33 cellular contexts compared by ENCODE assay signal in the genomic region with DNA sequence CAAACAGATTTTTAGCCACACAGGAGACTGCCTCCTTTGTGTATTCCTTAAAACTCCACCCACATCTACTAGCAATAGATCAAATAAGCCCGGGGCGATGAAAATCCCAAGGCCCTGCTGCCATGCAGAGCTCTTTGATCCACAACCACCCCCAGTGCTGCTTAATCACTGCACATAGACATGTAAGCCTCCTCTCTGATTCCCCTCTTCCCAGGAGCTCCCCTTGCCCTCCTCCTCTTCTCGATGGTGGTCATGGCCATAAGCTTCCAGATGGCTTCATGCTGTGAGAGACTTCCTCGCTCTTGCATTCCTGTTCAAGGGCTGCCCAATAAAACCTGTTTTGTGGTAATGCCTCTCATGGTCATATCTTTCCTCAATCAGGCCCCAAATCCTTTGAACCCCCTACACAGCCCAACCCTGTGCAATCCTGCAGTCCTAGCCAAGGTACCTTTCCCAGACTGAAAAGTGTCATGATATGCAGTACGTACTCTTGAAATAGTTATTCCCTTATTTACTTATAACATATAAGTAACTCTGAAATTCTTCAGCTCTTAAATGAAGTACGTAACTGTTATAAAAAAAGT.
A peak's percentile ranks its signal among the peaks of the same experiment; 100 is the strongest.
DNase-seq lines count a peak whose midpoint lies in the region; ATAC-seq and TF ChIP-seq lines count a peak whose summit lies in the region.
"Had no signal": no experiment of that assay in that cellular context is flagged by ENCODE, and none has a peak within 500 bp of the region (broad histone marks: within the 10 kb centered on the region; RNA-seq: fewer than 3 reads in every experiment).

No MANE protein-coding gene starts in this region.

- H3K9me3 ChIP-seq in BLaER1 treated with 17β-estradiol and CSF1 and Interleukin-3, amounts not matched to agents 10 nM and 100 nM (replicated peaks in 1 of 11) = peaks cover 0 to 43% (median 12%) of the 10 kb centered on the region in 11 experiments; a peak in 9 of 22 replicates
- no peaks in the 10 kb centered on the region for H3K9me3 ChIP-seq in HEK293 (ENCODE audit: control insufficient read depth, insufficient read depth, low read depth, low read length)
- H3K9me3 ChIP-seq: colonic mucosa, left lung, right atrium auricular region, suprapubic skin, upper lobe of left lung had no signal

- H3K9ac ChIP-seq in BLaER1 treated with 17β-estradiol and CSF1 and Interleukin-3, amounts not matched to agents 10 nM and 100 nM = no peak overlapping the region

- peak overlapping the region in 4 of 11 experiments; percentile 32 to 75 (median 60); a peak in 5 of 22 replicates for H3K4me2 ChIP-seq in BLaER1 treated with 17β-estradiol and CSF1 and Interleukin-3, amounts not matched to agents 10 nM and 100 nM

- in situ Hi-C loops in astrocyte of the cerebellum (cut with HindIII; ENCODE audit: low sequenced_read_pairs) = no loop called here

- H3K4me3 ChIP-seq in BLaER1 treated with 17β-estradiol and CSF1 and Interleukin-3, amounts not matched to agents 10 nM and 100 nM = no peak overlapping the region
- no peak overlapping the region for H3K4me3 ChIP-seq in HEK293 (ENCODE audit: low read depth, low read length)
- H3K4me3 ChIP-seq in astrocyte of the cerebellum (ENCODE audit: low read depth, low read length) = no peak overlapping the region
- H3K4me3 ChIP-seq: cardiac muscle cell, colonic mucosa, left lung, right atrium auricular region, suprapubic skin, upper lobe of left lung had no signal

- POLR2A ChIA-PET in HEK293 (lab: Yijun Ruan, JAX) = no interaction called here

- DNase-seq in astrocyte of the cerebellum (ENCODE audit: low read depth) = peak; percentile 19
- peak; percentile 9 for DNase-seq in iPS-NIHi11 (ENCODE audit: low spot score)
- DNase-seq in activated naive CD4-positive, alpha-beta T cell treated with Interleukin-2 at 50 U/mL for 16 hours = no peak
- no peak for DNase-seq in AML-193 (lab: John Stamatoyannopoulos, UW)
- no peak for DNase-seq in NCI-H526 treated with DMSO at 0.1 percent for 48 hours (lab: John Stamatoyannopoulos, UW)
- DNase-seq: activated CD4-positive, alpha-beta T cell treated with anti-CD3 and anti-CD28 coated beads for 36 hours; activated CD8-positive, alpha-beta T cell treated with anti-CD3 and anti-CD28 coated beads, Interleukin-2, amount 10 ng/mL, durations not matched to agents 7 days and 5 days; activated effector memory CD4-positive, alpha-beta T cell treated with Interleukin-2 at 50 U/mL for 16 hours; activated naive CD8-positive, alpha-beta T cell treated with anti-CD3 and anti-CD28 coated beads, Interleukin-2, amount 10 ng/mL, durations not matched to agents 7 days and 5 days; aorta; colonic mucosa; COR-L47; DMS79; effector memory CD8-positive, alpha-beta T cell; foreskin fibroblast; GDM1; GOT3; Karpas-422; left lung; NCI-H2029 treated with DMSO at 0.1 percent for 48 hours; NCI-H526; posterior cingulate gyrus; SHP77 treated with DMSO at 0.1 percent for 48 hours; small intestine; stimulated activated naive CD4-positive, alpha-beta T cell treated with Interleukin-2 at 50 U/mL for 16 hours; upper lobe of left lung had no signal

- H3K36me3 ChIP-seq in BLaER1 treated with 17β-estradiol and CSF1 and Interleukin-3, amounts not matched to agents 10 nM and 100 nM = peaks cover 0 to 6% (median 0%) of the 10 kb centered on the region in 11 experiments; a peak in 1 of 22 replicates
- H3K36me3 ChIP-seq in HEK293 (ENCODE audit: control insufficient read depth in 2 of 2, insufficient read depth in 1 of 2, low read length in 2 of 2) = no peaks in the 10 kb centered on the region
- H3K36me3 ChIP-seq: cardiac muscle cell, colonic mucosa, left lung, right atrium auricular region, suprapubic skin, upper lobe of left lung had no signal

- TF ChIP-seq CTCF in HEK293 (tag by site-specific recombination; IDR thresholded peaks at IDR 0.05) (no peak), astrocyte of the cerebellum (IDR thresholded peaks at IDR 0.05; ENCODE audit: low read depth, low read length, missing control alignments) (no peak)

- no peak for ATAC-seq in GM21786 (IDR thresholded peaks at IDR 0.05; ENCODE audit: unreplicated experiment)
- ATAC-seq: activated CD4-positive, alpha-beta T cell treated with anti-CD3 and anti-CD28 coated beads for 36 hours; activated CD8-positive, alpha-beta T cell treated with anti-CD3 and anti-CD28 coated beads, Interleukin-2, amount 10 ng/mL, durations not matched to agents 7 days and 5 days; effector memory CD8-positive, alpha-beta T cell; left lung had no signal

- H3K27ac ChIP-seq in BLaER1 treated with 17β-estradiol and CSF1 and Interleukin-3, amounts not matched to agents 10 nM and 100 nM = peak overlapping the region in 6 of 11 experiments; percentile 47 to 88 (median 78); a peak in 10 of 22 replicates
- H3K27ac ChIP-seq in HEK293 (ENCODE audit: extremely low read depth, low read depth, low read length) = no peak overlapping the region
- H3K27ac ChIP-seq: C4-2B, cardiac muscle cell, colonic mucosa, left lung, suprapubic skin, upper lobe of left lung had no signal

- CTCF ChIA-PET in HEK293 (lab: Yijun Ruan, JAX) = no interaction called here

- no peaks in the 10 kb centered on the region for H3K27me3 ChIP-seq in BLaER1 treated with 17β-estradiol and CSF1 and Interleukin-3, amounts not matched to agents 10 nM and 100 nM
- H3K27me3 ChIP-seq: cardiac muscle cell, colonic mucosa, left lung, right atrium auricular region, suprapubic skin, upper lobe of left lung had no signal

- no peaks in the 10 kb centered on the region for H4K20me1 ChIP-seq in BLaER1 treated with 17β-estradiol and CSF1 and Interleukin-3, amounts not matched to agents 10 nM and 100 nM

- H3K4me1 ChIP-seq in BLaER1 treated with 17β-estradiol and CSF1 and Interleukin-3, amounts not matched to agents 10 nM and 100 nM = peaks cover 13 to 48% (median 37%) of the 10 kb centered on the region in 10 experiments; a peak in 18 of 20 replicates
- 0 out of 2 replicates have a peak, but pooled peaks cover 5% of the 10 kb centered on the region for H3K4me1 ChIP-seq in HEK293 (ENCODE audit: control insufficient read depth, insufficient read depth, low read length)
- H3K4me1 ChIP-seq: colonic mucosa, left lung, suprapubic skin, upper lobe of left lung had no signal

TF ChIP-seq in HEK293, 187 proteins besides CTCF, POLR2A, EP300 and RAD21:
- TF ChIP-seq ZIC2 (tag by site-specific recombination; IDR thresholded peaks at IDR 0.05) (peak; percentile 94), SALL2 (tag by site-specific recombination; IDR thresholded peaks at IDR 0.05; ENCODE audit: borderline replicate concordance) (no peak), ZFHX2 (tag by site-specific recombination; conservative IDR thresholded peaks at IDR 0.05) (0 out of 2 replicates have a peak, but pooled peaks have one; percentile 34), ZNF596 (tag by site-specific recombination; IDR thresholded peaks at IDR 0.05) (no peak), ZNF529 (tag by site-specific recombination; IDR thresholded peaks at IDR 0.05; ENCODE audit: insufficient replicate concordance) (no peak), ZNF776 (tag by site-specific recombination; IDR thresholded peaks at IDR 0.05; ENCODE audit: borderline replicate concordance) (no peak), GLIS1 (tag by site-specific recombination; IDR thresholded peaks at IDR 0.05) (peak; percentile 63), ZNF521 (tag by site-specific recombination; IDR thresholded peaks at IDR 0.05) (no peak)
- TF ChIP-seq, protein P1, sequence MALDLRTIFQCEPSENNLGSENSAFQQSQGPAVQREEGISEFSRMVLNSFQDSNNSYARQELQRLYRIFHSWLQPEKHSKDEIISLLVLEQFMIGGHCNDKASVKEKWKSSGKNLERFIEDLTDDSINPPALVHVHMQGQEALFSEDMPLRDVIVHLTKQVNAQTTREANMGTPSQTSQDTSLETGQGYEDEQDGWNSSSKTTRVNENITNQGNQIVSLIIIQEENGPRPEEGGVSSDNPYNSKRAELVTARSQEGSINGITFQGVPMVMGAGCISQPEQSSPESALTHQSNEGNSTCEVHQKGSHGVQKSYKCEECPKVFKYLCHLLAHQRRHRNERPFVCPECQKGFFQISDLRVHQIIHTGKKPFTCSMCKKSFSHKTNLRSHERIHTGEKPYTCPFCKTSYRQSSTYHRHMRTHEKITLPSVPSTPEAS (tag by site-specific recombination; IDR thresholded peaks at IDR 0.05) = no peak
- TF ChIP-seq, protein P2, sequence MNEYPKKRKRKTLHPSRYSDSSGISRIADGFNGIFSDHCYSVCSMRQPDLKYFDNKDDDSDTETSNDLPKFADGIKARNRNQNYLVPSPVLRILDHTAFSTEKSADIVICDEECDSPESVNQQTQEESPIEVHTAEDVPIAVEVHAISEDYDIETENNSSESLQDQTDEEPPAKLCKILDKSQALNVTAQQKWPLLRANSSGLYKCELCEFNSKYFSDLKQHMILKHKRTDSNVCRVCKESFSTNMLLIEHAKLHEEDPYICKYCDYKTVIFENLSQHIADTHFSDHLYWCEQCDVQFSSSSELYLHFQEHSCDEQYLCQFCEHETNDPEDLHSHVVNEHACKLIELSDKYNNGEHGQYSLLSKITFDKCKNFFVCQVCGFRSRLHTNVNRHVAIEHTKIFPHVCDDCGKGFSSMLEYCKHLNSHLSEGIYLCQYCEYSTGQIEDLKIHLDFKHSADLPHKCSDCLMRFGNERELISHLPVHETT (tag by site-specific recombination; IDR thresholded peaks at IDR 0.05) = no peak

Comparison
In these comparisons a context has a peak if more than half of its experiments do, and no peak if none do; other contexts are left out.
1. DNase-seq: peak in astrocyte of the cerebellum (single experiment) and iPS-NIHi11 (single experiment); none in activated naive CD4-positive, alpha-beta T cell treated with Interleukin-2 at 50 U/mL for 16 hours (single experiment), AML-193 (0 of 2) and NCI-H526 treated with DMSO at 0.1 percent for 48 hours (single experiment).